Comparison of ENCODE assay signal across 1 cellular context in the genomic region with DNA sequence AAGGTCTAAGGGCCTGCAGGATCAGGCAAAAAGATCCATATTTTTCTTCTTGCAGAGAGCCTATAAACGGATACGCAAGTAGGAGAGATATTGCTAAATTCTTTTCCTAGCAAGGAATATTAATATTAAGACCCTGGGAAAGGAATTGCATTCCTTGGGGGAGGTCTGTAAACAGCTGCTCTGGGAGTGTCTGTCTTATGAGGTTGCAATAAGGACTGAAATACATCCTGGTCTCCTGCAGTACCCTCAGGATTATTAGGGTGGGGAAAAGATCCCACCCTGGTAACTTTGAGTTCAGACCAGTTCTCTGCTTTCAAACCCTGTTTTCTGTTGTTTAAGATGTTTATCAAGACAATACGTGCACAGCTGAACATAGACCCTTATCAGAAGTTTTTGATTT. TPM values are rescaled to one million over a fixed set of nuclear protein-coding genes. Genes with fewer than 3 reads are reported as not detected.
"Had no signal": no experiment of that assay in that cellular context is flagged by ENCODE, and none has a peak within 500 bp of the region (broad histone marks: within the 10 kb centered on the region; RNA-seq: fewer than 3 reads in every experiment).

No MANE protein-coding gene starts in this region.

RNA-seq across cellular contexts. Expression of gene MGST2, which starts 27.3 kb away (rescaled TPM):
- total RNA-seq: G401 had no signal
